In genomic region chr7:29289156-29290021, GRCh38 we compare ENCODE assay signal across 8 cellular contexts.
DNase-seq lines count a peak whose midpoint lies in the region; ATAC-seq lines count a peak whose summit lies in the region.

No MANE protein-coding gene starts in this region.

- no peak overlapping the region for H3K4me3 Mint-ChIP-seq in activated T-cell treated with anti-CD3 and anti-CD28 coated beads, Interleukin-2, amount 50 U/mL, for 72 hours
- H3K4me3 Mint-ChIP-seq in immature natural killer cell = no peak overlapping the region
- H3K4me3 Mint-ChIP-seq in activated CD4-positive, alpha-beta memory T cell treated with anti-CD3 and anti-CD28 coated beads, Interleukin-2, amount 10 ng/mL, durations not matched to agents 7 days and 5 days = no peak overlapping the region

- peaks cover 40% of the 10 kb centered on the region for H3K4me1 Mint-ChIP-seq in activated T-cell treated with anti-CD3 and anti-CD28 coated beads, Interleukin-2, amount 50 U/mL, for 72 hours (ENCODE audit: low read depth)
- H3K4me1 Mint-ChIP-seq in immature natural killer cell = peaks cover 24 to 41% of the 10 kb centered on the region in 2 donors
- peaks cover 41% of the 10 kb centered on the region for H3K4me1 Mint-ChIP-seq in activated CD4-positive, alpha-beta memory T cell treated with anti-CD3 and anti-CD28 coated beads, Interleukin-2, amount 10 ng/mL, durations not matched to agents 7 days and 5 days

- peak; percentile 22 to 25 for ATAC-seq in activated T-cell treated with anti-CD3 and anti-CD28 coated beads, Interleukin-2, amount 50 U/mL, for 72 hours (replicated peaks in 1 of 2)
- peak; percentile 52 for ATAC-seq in HG03196 (IDR thresholded peaks at IDR 0.05; ENCODE audit: unreplicated experiment)

- POLR2A ChIA-PET in activated CD4-positive, alpha-beta memory T cell treated with anti-CD3 and anti-CD28 coated beads, Interleukin-2, amount 10 ng/mL, durations not matched to agents 7 days and 5 days (lab: Charles Lee) = no interaction called here

- no peak overlapping the region for H3K27ac Mint-ChIP-seq in activated T-cell treated with anti-CD3 and anti-CD28 coated beads, Interleukin-2, amount 50 U/mL, for 72 hours
- H3K27ac Mint-ChIP-seq in immature natural killer cell = no peak overlapping the region
- H3K27ac Mint-ChIP-seq in activated CD4-positive, alpha-beta memory T cell treated with anti-CD3 and anti-CD28 coated beads, Interleukin-2, amount 10 ng/mL, durations not matched to agents 7 days and 5 days = no peak overlapping the region

- no peaks in the 10 kb centered on the region for H3K9me3 Mint-ChIP-seq in activated T-cell treated with anti-CD3 and anti-CD28 coated beads, Interleukin-2, amount 50 U/mL, for 72 hours
- no peaks in the 10 kb centered on the region for H3K9me3 Mint-ChIP-seq in immature natural killer cell
- H3K9me3 Mint-ChIP-seq in activated CD4-positive, alpha-beta memory T cell treated with anti-CD3 and anti-CD28 coated beads, Interleukin-2, amount 10 ng/mL, durations not matched to agents 7 days and 5 days = no peaks in the 10 kb centered on the region

- CTCF ChIA-PET in activated CD4-positive, alpha-beta memory T cell treated with anti-CD3 and anti-CD28 coated beads, Interleukin-2, amount 10 ng/mL, durations not matched to agents 7 days and 5 days (lab: Charles Lee) = no interaction called here

- H3K27me3 Mint-ChIP-seq in activated T-cell treated with anti-CD3 and anti-CD28 coated beads, Interleukin-2, amount 50 U/mL, for 72 hours (ENCODE audit: low read depth) = peaks cover 61% of the 10 kb centered on the region
- peaks cover 0 to 12% (median 6%) of the 10 kb centered on the region in 3 donors for H3K27me3 Mint-ChIP-seq in immature natural killer cell (ENCODE audit: low read depth in 3 of 3)
- peaks cover 57% of the 10 kb centered on the region for H3K27me3 Mint-ChIP-seq in activated CD4-positive, alpha-beta memory T cell treated with anti-CD3 and anti-CD28 coated beads, Interleukin-2, amount 10 ng/mL, durations not matched to agents 7 days and 5 days

- DNase-seq in activated T-cell treated with anti-CD3 and anti-CD28 coated beads, Interleukin-2, amount 50 U/mL, for 72 hours = no peak
- no peak for DNase-seq in activated T-cell treated with anti-CD3 and anti-CD28 coated beads, Interleukin-2, amount 50 U/mL, for 48 hours
- DNase-seq in OCI-M1 (lab: John Stamatoyannopoulos, UW) (peak; percentile 7), iris pigment epithelial cell (ENCODE audit: low read depth) (peak; percentile 5), COLO829 (ENCODE audit: low spot score) (no peak), immature natural killer cell (no peak)
- DNase-seq in activated CD4-positive, alpha-beta memory T cell treated with anti-CD3 and anti-CD28 coated beads, Interleukin-2, amount 10 ng/mL, durations not matched to agents 7 days and 5 days = no peak

- H3K36me3 Mint-ChIP-seq in activated T-cell treated with anti-CD3 and anti-CD28 coated beads, Interleukin-2, amount 50 U/mL, for 72 hours (ENCODE audit: insufficient read depth in 2 of 2) = no peaks in the 10 kb centered on the region
- peaks cover under 1 to 7% (median 4%) of the 10 kb centered on the region in 3 donors for H3K36me3 Mint-ChIP-seq in immature natural killer cell
- H3K36me3 Mint-ChIP-seq in activated CD4-positive, alpha-beta memory T cell treated with anti-CD3 and anti-CD28 coated beads, Interleukin-2, amount 10 ng/mL, durations not matched to agents 7 days and 5 days (ENCODE audit: low read depth) = no peaks in the 10 kb centered on the region

Comparison
In these comparisons a context has a peak if more than half of its experiments do, and no peak if none do; other contexts are left out.
1. DNase-seq: peak in OCI-M1 (single experiment) and iris pigment epithelial cell (single experiment); none in activated T-cell treated with anti-CD3 and anti-CD28 coated beads, Interleukin-2, amount 50 U/mL, for 72 hours (0 of 2), activated T-cell treated with anti-CD3 and anti-CD28 coated beads, Interleukin-2, amount 50 U/mL, for 48 hours (0 of 2), COLO829 (single experiment), immature natural killer cell (0 of 3) and activated CD4-positive, alpha-beta memory T cell treated with anti-CD3 and anti-CD28 coated beads, Interleukin-2, amount 10 ng/mL, durations not matched to agents 7 days and 5 days (single experiment).